Comparison of ENCODE assay signal across 18 cellular contexts in the genomic region with DNA sequence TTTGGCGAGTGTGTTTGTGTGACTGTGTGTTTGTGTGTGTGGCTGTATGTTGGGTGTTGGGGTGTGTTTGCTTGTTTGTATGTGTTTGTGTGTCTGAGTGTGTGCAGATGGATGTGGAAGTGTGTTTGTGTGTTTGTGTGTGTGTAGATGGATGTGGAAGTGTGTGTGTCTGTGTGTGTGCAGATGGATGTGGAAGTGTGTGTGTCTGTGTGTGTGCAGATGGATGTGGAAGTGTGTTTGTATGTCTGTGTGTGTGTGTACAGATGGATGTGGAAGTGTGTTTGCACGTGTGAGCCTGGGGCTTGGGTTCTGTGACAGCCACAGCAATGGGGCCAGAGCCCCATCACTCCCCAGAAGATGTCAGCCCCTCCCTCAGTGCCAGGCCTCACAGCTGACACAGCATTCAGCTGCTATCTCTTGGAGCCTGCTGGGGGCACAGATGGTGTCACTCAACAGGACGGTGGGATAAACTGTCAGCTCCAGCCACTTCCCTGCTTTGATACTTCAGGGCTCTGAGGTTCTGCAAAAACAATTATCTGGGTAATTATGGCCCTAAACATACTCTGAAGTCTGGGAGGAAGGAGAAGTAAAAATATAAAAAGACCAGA. TPM values are rescaled to one million over a fixed set of nuclear protein-coding genes. Genes with fewer than 3 reads are reported as not detected.
A peak's percentile ranks its signal among the peaks of the same experiment; 100 is the strongest.
DNase-seq lines count a peak whose midpoint lies in the region; FAIRE-seq and TF ChIP-seq lines count a peak whose summit lies in the region.
"Had no signal": no experiment of that assay in that cellular context is flagged by ENCODE, and none has a peak within 500 bp of the region (broad histone marks: within the 10 kb centered on the region; RNA-seq: fewer than 3 reads in every experiment).

No MANE protein-coding gene starts in this region.

- no peak overlapping the region for H3K9ac ChIP-seq in BLaER1

- TF ChIP-seq CTCF in bronchial epithelial cell (IDR thresholded peaks at IDR 0.05; ENCODE audit: insufficient read depth, low read length, severe bottlenecking) = no peak

- in situ Hi-C loops in G401 (cut with HindIII; ENCODE audit: low sequenced_read_pairs) (no loop called here), ACHN (cut with HindIII; ENCODE audit: low pct_ligation_motif_present, low pct_unique_long_range_greater_than_20kb, low sequenced_read_pairs) (no loop called here)

- H3K36me3 ChIP-seq in BLaER1 = no peaks in the 10 kb centered on the region
- no peaks in the 10 kb centered on the region for H3K36me3 ChIP-seq in bronchial epithelial cell (ENCODE audit: control insufficient read depth, insufficient read depth, low read length)
- H3K36me3 ChIP-seq: HAP-1, thoracic aorta had no signal

- FAIRE-seq in bronchial epithelial cell (lab: Jason Lieb, UNC) = peak; percentile 98

- H3K27me3 ChIP-seq in BLaER1 (no peaks in the 10 kb centered on the region), bronchial epithelial cell (ENCODE audit: control insufficient read depth, insufficient read depth, low read length) (no peaks in the 10 kb centered on the region)

- H3K4me2 ChIP-seq in BLaER1 = peak overlapping the region; percentile 27; the same call in 1 of the 2 replicates

- no peak overlapping the region for H3K27ac ChIP-seq in BLaER1
- H3K27ac ChIP-seq: thoracic aorta had no signal

- no peaks in the 10 kb centered on the region for H4K20me1 ChIP-seq in BLaER1

- peaks cover 31% of the 10 kb centered on the region for H3K4me1 ChIP-seq in BLaER1
- H3K4me1 ChIP-seq: HAP-1 had no signal

- H3K9me3 ChIP-seq in BLaER1 = no peaks in the 10 kb centered on the region
- H3K9me3 ChIP-seq: HAP-1, thoracic aorta had no signal

- H3K4me3 ChIP-seq in BLaER1 (no peak overlapping the region), bronchial epithelial cell (ENCODE audit: low read depth, low read length) (no peak overlapping the region)
- H3K4me3 ChIP-seq: HAP-1, thoracic aorta had no signal

- peak; percentile 94 for DNase-seq in G401 (ENCODE audit: low spot score)
- DNase-seq in NOMO-1 treated with dmso at 0.1 percent for 144 hours (lab: John Stamatoyannopoulos, UW; ENCODE audit: unreplicated experiment) = peak; percentile 59
- no peak for DNase-seq in bronchial epithelial cell (ENCODE audit: low read depth)
- no peak for DNase-seq in stimulated activated CD4-positive, alpha-beta T cell treated with anti-CD3 and anti-CD28 coated beads, Interleukin-4, amount 100 ng/mL, for 1 hour
- DNase-seq in SW480 (ENCODE audit: low spot score) = no peak
- DNase-seq in ACHN = no peak
- no peak for DNase-seq in hepatic stellate cell (ENCODE audit: low spot score)
- DNase-seq: activated CD4-positive, alpha-beta T cell treated with anti-CD3 and anti-CD28 coated beads, Interleukin-2, amount 10 ng/mL, durations not matched to agents 7 days and 5 days; aorta; dermis blood vessel endothelial cell; DMS79; left ventricle myocardium superior; naive thymus-derived CD8-positive, alpha-beta T cell; NCI-H2081 had no signal

RNA-seq across cellular contexts. Expression of a gene that starts 34.5 kb away (rescaled TPM):
- 9.2 and 13.3 TPM in 2 replicates for total RNA-seq in G401 (2014; rRNA removed; shearing (Covaris generic))
- total RNA-seq in bronchial epithelial cell = 19.0 and 27.1 TPM in 2 replicates
- total RNA-seq: B cell had no signal

Comparison
In these comparisons a context has a peak if more than half of its experiments do, and no peak if none do; other contexts are left out.
1. DNase-seq: peak in G401 (single experiment) and NOMO-1 treated with dmso at 0.1 percent for 144 hours (single experiment); none in bronchial epithelial cell (single experiment), stimulated activated CD4-positive, alpha-beta T cell treated with anti-CD3 and anti-CD28 coated beads, Interleukin-4, amount 100 ng/mL, for 1 hour (single experiment), SW480 (single experiment), ACHN (single experiment) and hepatic stellate cell (single experiment).